ENCODE assay signal across 15 cellular contexts in the genomic region with DNA sequence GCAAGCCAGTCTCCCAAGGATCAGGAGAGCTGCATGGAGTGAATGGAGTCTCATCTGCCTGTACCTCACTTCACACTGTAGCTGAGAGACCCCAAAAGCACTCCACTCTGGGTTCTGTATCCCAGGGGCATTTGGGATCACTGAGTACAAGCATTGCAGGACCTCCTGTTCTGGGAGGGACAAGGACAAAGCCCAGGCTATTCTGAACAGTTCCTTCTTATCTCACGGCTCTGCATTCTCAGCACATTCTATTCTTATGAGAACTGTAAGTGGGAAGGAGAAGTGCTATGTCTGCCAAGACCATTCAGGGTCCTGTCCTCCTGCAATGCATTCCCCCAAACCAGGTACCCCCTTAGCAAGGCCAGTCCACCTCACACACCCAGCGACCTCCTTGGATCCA. TPM values are rescaled to one million over a fixed set of nuclear protein-coding genes. Genes with fewer than 3 reads are reported as not detected.
DNase-seq lines count a peak whose midpoint lies in the region; ATAC-seq and TF ChIP-seq lines count a peak whose summit lies in the region.
"Had no signal": no experiment of that assay in that cellular context is flagged by ENCODE, and none has a peak within 500 bp of the region (broad histone marks: within the 10 kb centered on the region; RNA-seq: fewer than 3 reads in every experiment).

No MANE protein-coding gene starts in this region.

- H3K4me3 ChIP-seq in heart left ventricle: no peak overlapping the region
- H3K4me3 ChIP-seq in testis: no peak overlapping the region
- H3K4me3 ChIP-seq: GM12878, HAP-1 had no signal

- H3K27me3 ChIP-seq in heart left ventricle (no peaks in the 10 kb centered on the region), testis (no peaks in the 10 kb centered on the region)

- peaks cover 0 to 14% (median 0%) of the 10 kb centered on the region in 12 donors for H3K4me1 ChIP-seq in heart left ventricle
- peaks cover 19% of the 10 kb centered on the region for H3K4me1 ChIP-seq in testis
- H3K4me1 ChIP-seq: HAP-1 had no signal

- ATAC-seq in heart left ventricle (peak; percentile 70 to 85 (median 77)), GM19023 (IDR thresholded peaks at IDR 0.05; ENCODE audit: unreplicated experiment) (no peak)
- ATAC-seq: GM12878 had no signal

- H3K36me3 ChIP-seq in heart left ventricle (no peaks in the 10 kb centered on the region), testis (ENCODE audit: low read depth, missing control alignments) (no peaks in the 10 kb centered on the region)
- H3K36me3 ChIP-seq: HAP-1 had no signal

- 38 to 45% (median 42%) methylated on average over 2 of the region's 2 CpGs for WGBS in heart left ventricle, 4 donors
- WGBS in testis, 2 donors: 48 to 59% methylated on average over 2 of the region's 2 CpGs

- intact Hi-C loops in heart left ventricle (cut with DNase I): no loop called here
- intact Hi-C loops in testis (cut with DNase I; ENCODE audit: low total_unique reads): no loop called here

- H3K9me3 ChIP-seq in heart left ventricle (no peaks in the 10 kb centered on the region), testis (no peaks in the 10 kb centered on the region)
- H3K9me3 ChIP-seq: HAP-1 had no signal

- TF ChIP-seq POLR2A in heart left ventricle (IDR thresholded peaks at IDR 0.05): no peak
- TF ChIP-seq POLR2A in testis (IDR thresholded peaks at IDR 0.05): no peak

- TF ChIP-seq CTCF in heart left ventricle (IDR thresholded peaks at IDR 0.05): no peak
- no peak for TF ChIP-seq CTCF in testis (IDR thresholded peaks at IDR 0.05)

- H3K27ac ChIP-seq in heart left ventricle (peak overlapping the region in 2 of 12 donors; percentile 2 to 5), testis (peak overlapping the region; percentile 44 to 73)
- H3K27ac ChIP-seq: C4-2B, HL-60 had no signal

- DNase-seq in Ammon's horn (ENCODE audit: low spot score) (peak; percentile 35), heart left ventricle (no peak), iris pigment epithelial cell (ENCODE audit: low read depth) (peak; percentile 4), testis (peak; percentile 34), NCI-H187 (lab: John Stamatoyannopoulos, UW) (no peak), HCEC 1CT (no peak)
- DNase-seq: ACHN; CD4-positive, alpha-beta memory T cell; DMS79; HFFc6 had no signal

RNA-seq across cellular contexts. Expression of gene RNF6, which starts 42.8 kb away (rescaled TPM):
- 10 to 100 TPM; 13.9 to 38.2 (median 23.8) TPM for total RNA-seq in heart left ventricle
- 10 to 100 TPM in 1 of 2 donors, 1 to 10 TPM in 1; 8.6 to 33.5 TPM for polyA plus RNA-seq in heart left ventricle
- 10 to 100 TPM; 34.7 to 38.4 TPM for total RNA-seq in testis
- polyA plus RNA-seq in testis (ENCODE audit: insufficient read depth, low read depth, low replicate concordance): 42.8 TPM

Comparison
In these comparisons a context has a peak if more than half of its experiments do, and no peak if none do; other contexts are left out.
1. DNase-seq: peak in Ammon's horn (single experiment), iris pigment epithelial cell (single experiment) and testis (single experiment); none in heart left ventricle (0 of 5), NCI-H187 (0 of 2) and HCEC 1CT (single experiment).